In genomic region chr2:158214431-158214830, GRCh38 we compare ENCODE assay signal across 1 cellular context.
TF ChIP-seq lines count a peak whose summit lies in the region.

No MANE protein-coding gene starts in this region.

TF ChIP-seq in HepG2, 621 proteins besides CTCF, POLR2A, EP300 and RAD21 (continued from another document and continues in another):
- TF ChIP-seq IKZF5 (CRISPR knock-in tag; IDR thresholded peaks at IDR 0.05): no peak
- 0 out of 2 replicates have a peak, but pooled peaks have one; percentile 21 for TF ChIP-seq IRF2 (CRISPR knock-in tag; IDR thresholded peaks at IDR 0.05)
- no peak for TF ChIP-seq ZNF335 (CRISPR knock-in tag; IDR thresholded peaks at IDR 0.05)
- no peak for TF ChIP-seq ETV6 (CRISPR knock-in tag; conservative IDR thresholded peaks at IDR 0.05)
- TF ChIP-seq ZFYVE20 (CRISPR knock-in tag; IDR thresholded peaks at IDR 0.05; ENCODE audit: borderline replicate concordance, low read depth): no peak
- TF ChIP-seq KMT2A (CRISPR knock-in tag; IDR thresholded peaks at IDR 0.05): no peak
- TF ChIP-seq ZBTB46 (CRISPR knock-in tag; IDR thresholded peaks at IDR 0.05; ENCODE audit: borderline replicate concordance): no peak
- TF ChIP-seq NFE2L2 (IDR thresholded peaks at IDR 0.05; ENCODE audit: low read length): no peak
- no peak for TF ChIP-seq ZHX2 (IDR thresholded peaks at IDR 0.05; ENCODE audit: low read depth)
- TF ChIP-seq ZHX2 (CRISPR knock-in tag; IDR thresholded peaks at IDR 0.05; ENCODE audit: borderline replicate concordance): no peak
- TF ChIP-seq XBP1 (CRISPR knock-in tag; IDR thresholded peaks at IDR 0.05): no peak
- TF ChIP-seq JUNB (CRISPR knock-in tag; IDR thresholded peaks at IDR 0.05; ENCODE audit: borderline replicate concordance): no peak
- TF ChIP-seq ZNF83 (CRISPR knock-in tag; IDR thresholded peaks at IDR 0.05; ENCODE audit: borderline replicate concordance): no peak
- no peak for TF ChIP-seq AKAP8 (CRISPR knock-in tag; IDR thresholded peaks at IDR 0.05)
- TF ChIP-seq DRAP1 (CRISPR knock-in tag; IDR thresholded peaks at IDR 0.05): no peak
- no peak for TF ChIP-seq PBX3 (CRISPR knock-in tag; IDR thresholded peaks at IDR 0.05; ENCODE audit: borderline replicate concordance)
- TF ChIP-seq KIAA2018 (CRISPR knock-in tag; IDR thresholded peaks at IDR 0.05; ENCODE audit: borderline replicate concordance): no peak
- TF ChIP-seq ZNF776 (CRISPR knock-in tag; IDR thresholded peaks at IDR 0.05): no peak
- TF ChIP-seq SP140L (CRISPR knock-in tag; IDR thresholded peaks at IDR 0.05; ENCODE audit: borderline replicate concordance): no peak
- TF ChIP-seq ZNF782 (CRISPR knock-in tag; IDR thresholded peaks at IDR 0.05; ENCODE audit: borderline replicate concordance): no peak
- no peak for TF ChIP-seq ZSCAN29 (CRISPR knock-in tag; conservative IDR thresholded peaks at IDR 0.05)
- no peak for TF ChIP-seq ZNF280B (CRISPR knock-in tag; IDR thresholded peaks at IDR 0.05; ENCODE audit: borderline replicate concordance)
- TF ChIP-seq USF2 (IDR thresholded peaks at IDR 0.05; ENCODE audit: low read depth, low read length): no peak
- no peak for TF ChIP-seq USF2 (CRISPR knock-in tag; IDR thresholded peaks at IDR 0.05; ENCODE audit: borderline replicate concordance)
- no peak for TF ChIP-seq ZNF383 (CRISPR knock-in tag; IDR thresholded peaks at IDR 0.05; ENCODE audit: borderline replicate concordance)
- TF ChIP-seq ZBTB44 (CRISPR knock-in tag; IDR thresholded peaks at IDR 0.05): no peak
- no peak for TF ChIP-seq ZNF576 (CRISPR knock-in tag; IDR thresholded peaks at IDR 0.05)
